In the genomic region with DNA sequence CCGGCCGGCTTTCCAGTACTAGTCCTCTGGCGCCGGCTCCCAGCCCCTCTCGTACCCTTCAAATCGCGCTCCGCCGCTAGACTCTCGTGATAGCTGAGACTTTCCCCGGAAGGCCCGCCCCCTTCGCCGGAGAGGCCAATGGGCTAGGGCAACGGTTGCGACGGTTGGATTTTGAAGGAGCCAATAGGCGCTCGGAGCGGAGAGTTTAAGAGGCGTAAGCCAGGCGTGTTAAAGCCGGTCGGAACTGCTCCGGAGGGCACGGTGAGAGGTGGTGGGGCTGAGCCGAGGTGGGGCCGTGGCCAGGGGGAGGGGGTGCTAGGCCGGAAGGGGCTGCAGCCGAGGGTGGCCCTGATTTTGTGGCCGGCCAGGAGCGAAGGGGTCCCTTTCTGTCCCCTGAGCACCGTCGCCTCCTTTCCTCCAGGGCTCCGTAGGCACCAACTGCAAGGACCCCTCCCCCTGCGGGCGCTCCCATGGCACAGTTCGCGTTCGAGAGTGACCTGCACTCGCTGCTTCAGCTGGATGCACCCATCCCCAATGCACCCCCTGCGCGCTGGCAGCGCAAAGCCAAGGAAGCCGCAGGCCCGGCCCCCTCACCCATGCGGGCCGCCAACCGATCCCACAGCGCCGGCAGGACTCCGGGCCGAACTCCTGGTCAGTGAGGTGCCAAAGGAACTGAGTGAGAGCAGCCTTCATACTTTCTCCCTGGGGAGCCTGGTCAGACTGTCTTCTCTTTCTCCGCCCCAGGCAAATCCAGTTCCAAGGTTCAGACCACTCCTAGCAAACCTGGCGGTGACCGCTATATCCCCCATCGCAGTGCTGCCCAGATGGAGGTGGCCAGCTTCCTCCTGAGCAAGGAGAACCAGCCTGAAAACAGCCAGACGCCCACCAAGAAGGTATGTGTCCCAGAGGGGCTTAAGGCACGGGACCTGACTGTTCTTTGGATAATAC, we compare ENCODE assay signal across 1 cellular context.
TF ChIP-seq lines count a peak whose summit lies in the region.

CDC20 (plus strand) TSS at position 236 of the 948 bp plus-strand sequence; CDS start at position 471, 235 bp downstream.

TF ChIP-seq in HepG2, 621 proteins besides CTCF, POLR2A, EP300 and RAD21 (continued from another document and continues in another):
- TF ChIP-seq ZNF276 (CRISPR knock-in tag; IDR thresholded peaks at IDR 0.05; ENCODE audit: low read depth) (no peak), ZNF879 (CRISPR knock-in tag; IDR thresholded peaks at IDR 0.05) (no peak), ZNF234 (CRISPR knock-in tag; conservative IDR thresholded peaks at IDR 0.05) (no peak), ZNF547 (CRISPR knock-in tag; IDR thresholded peaks at IDR 0.05) (no peak; the same call in 1 of the 2 replicates), ZSCAN25 (CRISPR knock-in tag; IDR thresholded peaks at IDR 0.05) (no peak), ZBTB1 (CRISPR knock-in tag; IDR thresholded peaks at IDR 0.05; ENCODE audit: borderline replicate concordance) (no peak), ZNF678 (CRISPR knock-in tag; IDR thresholded peaks at IDR 0.05) (no peak), WIZ (CRISPR knock-in tag; IDR thresholded peaks at IDR 0.05) (no peak), ISX (CRISPR knock-in tag; conservative IDR thresholded peaks at IDR 0.05) (0 out of 2 replicates have a peak, but pooled peaks have one; percentile 24), ZNF17 (CRISPR knock-in tag; IDR thresholded peaks at IDR 0.05) (no peak), PPARG (CRISPR knock-in tag; conservative IDR thresholded peaks at IDR 0.05) (no peak), ZNF839 (CRISPR knock-in tag; IDR thresholded peaks at IDR 0.05; ENCODE audit: borderline replicate concordance) (0 out of 2 replicates have a peak, but pooled peaks have one; percentile 17), ZBTB8A (CRISPR knock-in tag; IDR thresholded peaks at IDR 0.05; ENCODE audit: borderline replicate concordance, low read depth) (no peak), ATAD3A (CRISPR knock-in tag; IDR thresholded peaks at IDR 0.05) (no peak), ZNF746 (CRISPR knock-in tag; IDR thresholded peaks at IDR 0.05) (no peak; the same call in 1 of the 2 replicates), ZNF713 (CRISPR knock-in tag; IDR thresholded peaks at IDR 0.05) (no peak), ETV6 (CRISPR knock-in tag; conservative IDR thresholded peaks at IDR 0.05) (no peak), SOX13 (IDR thresholded peaks at IDR 0.05) (no peak), SOX13 (CRISPR knock-in tag; conservative IDR thresholded peaks at IDR 0.05 in 1 of 2, IDR thresholded peaks at IDR 0.05 in 1 of 2) (no peak), ZNF350 (CRISPR knock-in tag; IDR thresholded peaks at IDR 0.05; ENCODE audit: borderline replicate concordance, low read depth) (peak; percentile 57; the same call in 1 of the 2 replicates), CHCHD3 (CRISPR knock-in tag; IDR thresholded peaks at IDR 0.05) (0 out of 2 replicates have a peak, but pooled peaks have one; percentile 52), ARNTL (CRISPR knock-in tag; IDR thresholded peaks at IDR 0.05) (no peak), TBL1XR1 (IDR thresholded peaks at IDR 0.05; ENCODE audit: borderline replicate concordance, low read length, partially characterized antibody) (peak; percentile 19), HIVEP1 (CRISPR knock-in tag; IDR thresholded peaks at IDR 0.05) (no peak), FUBP1 (CRISPR knock-in tag; IDR thresholded peaks at IDR 0.05; ENCODE audit: borderline replicate concordance) (no peak), MBNL3 (CRISPR knock-in tag; conservative IDR thresholded peaks at IDR 0.05) (no peak), TOPORS (CRISPR knock-in tag; IDR thresholded peaks at IDR 0.05) (no peak), CEBPB (IDR thresholded peaks at IDR 0.05; ENCODE audit: borderline replicate concordance, low read depth, low read length) (no peak), TCF7L2 (IDR thresholded peaks at IDR 0.05; ENCODE audit: low read depth, low read length) (no peak), RFXANK (CRISPR knock-in tag; IDR thresholded peaks at IDR 0.05) (no peak), MAF1 (CRISPR knock-in tag; IDR thresholded peaks at IDR 0.05; ENCODE audit: borderline replicate concordance) (0 out of 2 replicates have a peak, but pooled peaks have one; percentile 1), PHB2 (IDR thresholded peaks at IDR 0.05; ENCODE audit: partially characterized antibody) (no peak), CREM (IDR thresholded peaks at IDR 0.05) (peak; percentile 70), CREM (CRISPR knock-in tag; IDR thresholded peaks at IDR 0.05) (no peak), NR2F2 (IDR thresholded peaks at IDR 0.05; ENCODE audit: borderline replicate concordance, low read depth) (peak; percentile 33; the same call in 1 of the 2 replicates), THYN1 (CRISPR knock-in tag; IDR thresholded peaks at IDR 0.05; ENCODE audit: borderline replicate concordance, low read depth) (0 out of 2 replicates have a peak, but pooled peaks have one; percentile 22), ZNF235 (CRISPR knock-in tag; IDR thresholded peaks at IDR 0.05; ENCODE audit: borderline replicate concordance) (no peak), NFIB (CRISPR knock-in tag; IDR thresholded peaks at IDR 0.05; ENCODE audit: borderline replicate concordance) (no peak), RORA (CRISPR knock-in tag; IDR thresholded peaks at IDR 0.05) (no peak), ZNF780A (CRISPR knock-in tag; IDR thresholded peaks at IDR 0.05) (peak; percentile 88), MTA1 (CRISPR knock-in tag; IDR thresholded peaks at IDR 0.05; ENCODE audit: borderline replicate concordance) (no peak), MEF2D (CRISPR knock-in tag; IDR thresholded peaks at IDR 0.05) (no peak), HNF4G (IDR thresholded peaks at IDR 0.05; ENCODE audit: borderline replicate concordance, low read depth, low read length) (no peak), HNF4G (CRISPR knock-in tag; IDR thresholded peaks at IDR 0.05; ENCODE audit: borderline replicate concordance, low read depth) (no peak)
- TF ChIP-seq, protein P1, sequence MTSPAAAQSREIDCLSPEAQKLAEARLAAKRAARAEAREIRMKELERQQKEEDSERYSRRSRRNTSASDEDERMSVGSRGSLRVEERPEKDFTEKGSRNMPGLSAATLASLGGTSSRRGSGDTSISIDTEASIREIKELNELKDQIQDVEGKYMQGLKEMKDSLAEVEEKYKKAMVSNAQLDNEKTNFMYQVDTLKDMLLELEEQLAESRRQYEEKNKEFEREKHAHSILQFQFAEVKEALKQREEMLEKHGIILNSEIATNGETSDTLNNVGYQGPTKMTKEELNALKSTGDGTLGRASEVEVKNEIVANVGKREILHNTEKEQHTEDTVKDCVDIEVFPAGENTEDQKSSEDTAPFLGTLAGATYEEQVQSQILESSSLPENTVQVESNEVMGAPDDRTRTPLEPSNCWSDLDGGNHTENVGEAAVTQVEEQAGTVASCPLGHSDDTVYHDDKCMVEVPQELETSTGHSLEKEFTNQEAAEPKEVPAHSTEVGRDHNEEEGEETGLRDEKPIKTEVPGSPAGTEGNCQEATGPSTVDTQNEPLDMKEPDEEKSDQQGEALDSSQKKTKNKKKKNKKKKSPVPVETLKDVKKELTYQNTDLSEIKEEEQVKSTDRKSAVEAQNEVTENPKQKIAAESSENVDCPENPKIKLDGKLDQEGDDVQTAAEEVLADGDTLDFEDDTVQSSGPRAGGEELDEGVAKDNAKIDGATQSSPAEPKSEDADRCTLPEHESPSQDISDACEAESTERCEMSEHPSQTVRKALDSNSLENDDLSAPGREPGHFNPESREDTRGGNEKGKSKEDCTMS (CRISPR knock-in tag; conservative IDR thresholded peaks at IDR 0.05), result no peak
- TF ChIP-seq, protein P2, sequence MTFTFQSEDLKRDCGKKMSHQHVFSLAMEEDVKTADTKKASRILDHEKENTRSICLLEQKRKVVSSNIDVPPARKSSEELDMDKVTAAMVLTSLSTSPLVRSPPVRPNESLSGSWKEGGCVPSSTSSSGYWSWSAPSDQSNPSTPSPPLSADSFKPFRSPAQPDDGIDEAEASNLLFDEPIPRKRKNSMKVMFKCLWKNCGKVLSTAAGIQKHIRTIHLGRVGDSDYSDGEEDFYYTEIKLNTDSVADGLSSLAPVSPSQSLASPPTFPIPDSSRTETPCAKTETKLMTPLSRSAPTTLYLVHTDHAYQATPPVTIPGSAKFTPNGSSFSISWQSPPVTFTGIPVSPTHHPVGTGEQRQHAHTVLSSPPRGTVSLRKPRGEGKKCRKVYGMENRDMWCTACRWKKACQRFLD (CRISPR knock-in tag; IDR thresholded peaks at IDR 0.05; ENCODE audit: borderline replicate concordance), result no peak
- TF ChIP-seq, protein P3, sequence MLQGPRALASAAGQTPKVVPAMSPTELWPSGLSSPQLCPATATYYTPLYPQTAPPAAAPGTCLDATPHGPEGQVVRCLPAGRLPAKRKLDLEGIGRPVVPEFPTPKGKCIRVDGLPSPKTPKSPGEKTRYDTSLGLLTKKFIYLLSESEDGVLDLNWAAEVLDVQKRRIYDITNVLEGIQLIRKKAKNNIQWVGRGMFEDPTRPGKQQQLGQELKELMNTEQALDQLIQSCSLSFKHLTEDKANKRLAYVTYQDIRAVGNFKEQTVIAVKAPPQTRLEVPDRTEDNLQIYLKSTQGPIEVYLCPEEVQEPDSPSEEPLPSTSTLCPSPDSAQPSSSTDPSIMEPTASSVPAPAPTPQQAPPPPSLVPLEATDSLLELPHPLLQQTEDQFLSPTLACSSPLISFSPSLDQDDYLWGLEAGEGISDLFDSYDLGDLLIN (CRISPR knock-in tag; IDR thresholded peaks at IDR 0.05; ENCODE audit: borderline replicate concordance), result no peak
- TF ChIP-seq, protein P4, sequence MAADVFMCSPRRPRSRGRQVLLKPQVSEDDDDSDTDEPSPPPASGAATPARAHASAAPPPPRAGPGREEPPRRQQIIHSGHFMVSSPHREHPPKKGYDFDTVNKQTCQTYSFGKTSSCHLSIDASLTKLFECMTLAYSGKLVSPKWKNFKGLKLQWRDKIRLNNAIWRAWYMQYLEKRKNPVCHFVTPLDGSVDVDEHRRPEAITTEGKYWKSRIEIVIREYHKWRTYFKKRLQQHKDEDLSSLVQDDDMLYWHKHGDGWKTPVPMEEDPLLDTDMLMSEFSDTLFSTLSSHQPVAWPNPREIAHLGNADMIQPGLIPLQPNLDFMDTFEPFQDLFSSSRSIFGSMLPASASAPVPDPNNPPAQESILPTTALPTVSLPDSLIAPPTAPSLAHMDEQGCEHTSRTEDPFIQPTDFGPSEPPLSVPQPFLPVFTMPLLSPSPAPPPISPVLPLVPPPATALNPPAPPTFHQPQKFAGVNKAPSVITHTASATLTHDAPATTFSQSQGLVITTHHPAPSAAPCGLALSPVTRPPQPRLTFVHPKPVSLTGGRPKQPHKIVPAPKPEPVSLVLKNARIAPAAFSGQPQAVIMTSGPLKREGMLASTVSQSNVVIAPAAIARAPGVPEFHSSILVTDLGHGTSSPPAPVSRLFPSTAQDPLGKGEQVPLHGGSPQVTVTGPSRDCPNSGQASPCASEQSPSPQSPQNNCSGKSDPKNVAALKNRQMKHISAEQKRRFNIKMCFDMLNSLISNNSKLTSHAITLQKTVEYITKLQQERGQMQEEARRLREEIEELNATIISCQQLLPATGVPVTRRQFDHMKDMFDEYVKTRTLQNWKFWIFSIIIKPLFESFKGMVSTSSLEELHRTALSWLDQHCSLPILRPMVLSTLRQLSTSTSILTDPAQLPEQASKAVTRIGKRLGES (CRISPR knock-in tag; IDR thresholded peaks at IDR 0.05; ENCODE audit: borderline replicate concordance), result no peak; the same call in 1 of the 2 replicates
- TF ChIP-seq, protein P5, sequence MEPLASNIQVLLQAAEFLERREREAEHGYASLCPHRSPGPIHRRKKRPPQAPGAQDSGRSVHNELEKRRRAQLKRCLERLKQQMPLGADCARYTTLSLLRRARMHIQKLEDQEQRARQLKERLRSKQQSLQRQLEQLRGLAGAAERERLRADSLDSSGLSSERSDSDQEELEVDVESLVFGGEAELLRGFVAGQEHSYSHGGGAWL (CRISPR knock-in tag; IDR thresholded peaks at IDR 0.05), result no peak
- TF ChIP-seq, protein P6, sequence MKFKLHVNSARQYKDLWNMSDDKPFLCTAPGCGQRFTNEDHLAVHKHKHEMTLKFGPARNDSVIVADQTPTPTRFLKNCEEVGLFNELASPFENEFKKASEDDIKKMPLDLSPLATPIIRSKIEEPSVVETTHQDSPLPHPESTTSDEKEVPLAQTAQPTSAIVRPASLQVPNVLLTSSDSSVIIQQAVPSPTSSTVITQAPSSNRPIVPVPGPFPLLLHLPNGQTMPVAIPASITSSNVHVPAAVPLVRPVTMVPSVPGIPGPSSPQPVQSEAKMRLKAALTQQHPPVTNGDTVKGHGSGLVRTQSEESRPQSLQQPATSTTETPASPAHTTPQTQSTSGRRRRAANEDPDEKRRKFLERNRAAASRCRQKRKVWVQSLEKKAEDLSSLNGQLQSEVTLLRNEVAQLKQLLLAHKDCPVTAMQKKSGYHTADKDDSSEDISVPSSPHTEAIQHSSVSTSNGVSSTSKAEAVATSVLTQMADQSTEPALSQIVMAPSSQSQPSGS (CRISPR knock-in tag; IDR thresholded peaks at IDR 0.05), result no peak
